In the genomic region with DNA sequence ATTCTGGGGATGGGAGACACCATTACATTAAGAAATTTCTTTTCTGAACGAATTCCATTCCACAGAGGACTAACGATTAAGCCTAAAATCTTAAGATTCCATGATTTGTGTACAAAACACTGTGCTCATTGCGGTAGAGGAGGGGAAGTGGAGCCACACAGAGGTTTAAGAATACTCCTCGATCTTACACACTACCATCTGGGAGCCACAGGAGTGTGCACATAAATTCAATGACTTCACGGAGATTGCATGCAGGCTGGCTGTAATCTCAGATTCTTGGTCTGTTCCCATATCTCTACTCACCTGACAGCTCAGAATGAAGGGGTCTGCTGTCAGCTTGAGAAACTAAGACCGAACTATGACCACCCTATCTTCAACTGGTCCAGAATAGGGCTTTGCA, we compare ENCODE assay signal across 8 cellular contexts. TPM values are rescaled to one million over a fixed set of nuclear protein-coding genes. Genes with fewer than 3 reads are reported as not detected.
DNase-seq lines count a peak whose midpoint lies in the region; ATAC-seq and TF ChIP-seq lines count a peak whose summit lies in the region.

No MANE protein-coding gene starts in this region.

- H3K36me3 ChIP-seq in HUES64 (ENCODE audit: insufficient read depth, low read length) (peaks cover 17% of the 10 kb centered on the region), mucosa of stomach (ENCODE audit: control insufficient read depth, insufficient read depth, low read length) (no peaks in the 10 kb centered on the region)

- CTCF ChIA-PET in AG04450 (lab: Charles Lee) = no interaction called here

- POLR2A ChIA-PET in AG04450 (lab: Yijun Ruan, JAX) = interaction anchor here (1.2 to 1.4 kb wide), 5 partner anchors 11 to 102 kb away, joined by 3 to 11 read pairs (median 10); partner anchors contain the start of genes BCL2 and KDSR

- H3K4me3 ChIP-seq in AG04450 (ENCODE audit: low read depth, low read length) (peak overlapping the region; percentile 92), HUES64 (ENCODE audit: low read length) (peak overlapping the region; percentile 76), cardiac fibroblast (replicated peaks in 1 of 2; ENCODE audit: low read depth in 2 of 2, low read length in 2 of 2) (peak overlapping the region; percentile 94 to 98), mucosa of stomach (ENCODE audit: low read length) (peak overlapping the region; percentile 67)

- ATAC-seq in HG02798 (IDR thresholded peaks at IDR 0.05; ENCODE audit: poor library complexity, unreplicated experiment) (no peak), GM19467 (IDR thresholded peaks at IDR 0.05; ENCODE audit: unreplicated experiment) (no peak)

- DNase-seq in AG04450 (ENCODE audit: low read depth, low spot score) (no peak), cardiac fibroblast (ENCODE audit: low read depth in 2 of 2) (peak in 1 of 2 donors; percentile 22), NCI-H2227 (lab: John Stamatoyannopoulos, UW; ENCODE audit: unreplicated experiment) (no peak), DMS79 treated with DMSO at 0.1 percent for 48 hours (lab: John Stamatoyannopoulos, UW) (no peak)

- no peaks in the 10 kb centered on the region; the same call in 1 of the 2 replicates for H3K9me3 ChIP-seq in AG04450 (ENCODE audit: control insufficient read depth, insufficient read depth, low read length)
- no peaks in the 10 kb centered on the region for H3K9me3 ChIP-seq in HUES64 (ENCODE audit: insufficient read depth, low read depth, low read length)
- H3K9me3 ChIP-seq in mucosa of stomach (ENCODE audit: control insufficient read depth, low read length) = no peaks in the 10 kb centered on the region

- TF ChIP-seq CTCF in AG04450 (IDR thresholded peaks at IDR 0.05; ENCODE audit: low read depth, low read length) (no peak), cardiac fibroblast (IDR thresholded peaks at IDR 0.05; ENCODE audit: low read depth, low read length) (no peak)

- no peaks in the 10 kb centered on the region for H3K27me3 ChIP-seq in AG04450 (ENCODE audit: control insufficient read depth, insufficient read depth, low read length)
- no peaks in the 10 kb centered on the region for H3K27me3 ChIP-seq in HUES64 (ENCODE audit: insufficient read depth, low read length)
- no peaks in the 10 kb centered on the region for H3K27me3 ChIP-seq in mucosa of stomach (ENCODE audit: control insufficient read depth, insufficient read depth, low read length)

- no peaks in the 10 kb centered on the region; the same call in 1 of the 2 replicates for H3K4me1 ChIP-seq in HUES64 (ENCODE audit: insufficient read depth, low read length)
- no peaks in the 10 kb centered on the region for H3K4me1 ChIP-seq in mucosa of stomach (ENCODE audit: control insufficient read depth, insufficient read depth, low read length)

- H3K9ac ChIP-seq in HUES64 (ENCODE audit: low read depth, low read length) (peak overlapping the region; percentile 80), mucosa of stomach (ENCODE audit: low read length) (peak overlapping the region; percentile 97)

- peak overlapping the region; percentile 97 for H3K27ac ChIP-seq in AG04450 (ENCODE audit: low read depth, low read length)
- H3K27ac ChIP-seq in HUES64 (ENCODE audit: low read depth, low read length) = peak overlapping the region; percentile 87; the same call in 1 of the 2 replicates

- 20% methylated on average over 6 of the region's 6 CpGs for WGBS in HUES64

RNA-seq across cellular contexts. Expression of gene VPS4B, which starts 0.8 kb away (rescaled TPM):
- 26.4 and 34.3 TPM in 2 replicates for polyA plus RNA-seq in AG04450 (2011; rRNA removed)
- 22.4 and 28.5 TPM in 2 replicates for polyA minus RNA-seq in AG04450 (2011; rRNA and poly(A)+ RNA removed)
- polyA plus RNA-seq in HUES64 (2013, experiment 1 of 2) = 23.4 TPM
- 21.6 TPM for polyA plus RNA-seq in HUES64 (2013, experiment 2 of 2)

RNA-seq across cellular contexts. Expression of gene KDSR, which starts 54.5 kb away (rescaled TPM):
- 34.0 and 39.9 TPM in 2 replicates for polyA plus RNA-seq in AG04450 (2011; rRNA removed)
- polyA minus RNA-seq in AG04450 (2011; rRNA and poly(A)+ RNA removed) = 34.8 and 44.6 TPM in 2 replicates
- 22.9 TPM for polyA plus RNA-seq in HUES64 (2013, experiment 1 of 2)
- 29.0 TPM for polyA plus RNA-seq in HUES64 (2013, experiment 2 of 2)

RNA-seq across cellular contexts. Expression of gene SERPINB5, which starts 55.2 kb away (rescaled TPM):
- not detected in 2 replicates for polyA plus RNA-seq in AG04450 (2011; rRNA removed)
- polyA minus RNA-seq in AG04450 (2011; rRNA and poly(A)+ RNA removed) = not detected in 2 replicates
- polyA plus RNA-seq in HUES64 (2013, experiment 1 of 2) = not detected
- polyA plus RNA-seq in HUES64 (2013, experiment 2 of 2) = 0.13 TPM
